In genomic region chr19:31014668-31015067, GRCh38 we compare ENCODE assay signal across 24 cellular contexts.
"Had no signal": no experiment of that assay in that cellular context is flagged by ENCODE, and none has a peak within 500 bp of the region (broad histone marks: within the 10 kb centered on the region; RNA-seq: fewer than 3 reads in every experiment).

No MANE protein-coding gene starts in this region.

- H3K36me3 Mint-ChIP-seq: naive thymus-derived CD4-positive, alpha-beta T cell; neural progenitor cell; stimulated activated memory B cell treated with anti-CD40 and anti-IgM and Interleukin-4, amounts not matched to agents 10 μg/mL and 1 μg/mL and 100 μg/mL, for 72 hours had no signal

- H3K4me3 Mint-ChIP-seq: naive thymus-derived CD4-positive, alpha-beta T cell; nephron; neural progenitor cell; stimulated activated memory B cell treated with anti-CD40 and anti-IgM and Interleukin-4, amounts not matched to agents 10 μg/mL and 1 μg/mL and 100 μg/mL, for 72 hours; stimulated activated naive CD8-positive, alpha-beta T cell treated with anti-CD3 and anti-CD28 coated beads, Interleukin-15, amount 100 ng/mL, for 72 hours had no signal

- DNase-seq: naive thymus-derived CD4-positive, alpha-beta T cell; occipital lobe; ovary; posterior cingulate gyrus; psoas muscle; right cardiac atrium; spleen; stimulated activated CD4-positive, alpha-beta T cell treated with anti-CD3 and anti-CD28 coated beads, Interleukin-12 subunit alpha, Interleukin-12 subunit beta, amount 100 ng/mL, for 4 hours; stimulated activated CD4-positive, alpha-beta T cell treated with anti-CD3 and anti-CD28 coated beads, Interleukin-1b, Interleukin-23, amount 100 ng/mL, for 48 hours; stimulated activated CD4-positive, alpha-beta T cell treated with anti-CD3 and anti-CD28 coated beads, Interleukin-4, amount 100 ng/mL, for 1 hour; stimulated activated CD4-positive, alpha-beta T cell treated with anti-CD3 and anti-CD28 coated beads, Interleukin-4, amount 100 ng/mL, for 4 hours; stimulated activated CD8-positive, alpha-beta memory T cell treated with anti-CD3 and anti-CD28 coated beads, Interleukin-4, amount 100 ng/mL, for 48 hours; stimulated activated naive CD4-positive, alpha-beta T cell; stimulated activated naive CD8-positive, alpha-beta T cell treated with anti-CD3 and anti-CD28 coated beads, Interleukin-15, amount 100 ng/mL, for 72 hours; stimulated activated naive CD8-positive, alpha-beta T cell treated with anti-CD3 and anti-CD28 coated beads, Interleukin-15, Interleukin-2, amounts not matched to agents 100 U/mL and 50 U/mL, for 24 hours; substantia nigra; testis; tibial artery; transverse colon; upper lobe of left lung had no signal

- H3K27me3 Mint-ChIP-seq: stimulated activated memory B cell treated with anti-CD40 and anti-IgM and Interleukin-4, amounts not matched to agents 10 μg/mL and 1 μg/mL and 100 μg/mL, for 72 hours had no signal

- H3K9me3 Mint-ChIP-seq: nephron; neural progenitor cell; stimulated activated naive CD8-positive, alpha-beta T cell treated with anti-CD3 and anti-CD28 coated beads, Interleukin-15, amount 100 ng/mL, for 72 hours had no signal

- H3K4me1 Mint-ChIP-seq: neural progenitor cell; stimulated activated memory B cell treated with anti-CD40 and anti-IgM and Interleukin-4, amounts not matched to agents 10 μg/mL and 1 μg/mL and 100 μg/mL, for 72 hours; stimulated activated naive CD8-positive, alpha-beta T cell treated with anti-CD3 and anti-CD28 coated beads, Interleukin-15, amount 100 ng/mL, for 72 hours had no signal

- H3K27ac Mint-ChIP-seq: naive thymus-derived CD4-positive, alpha-beta T cell; neural progenitor cell; progenitor cell of endocrine pancreas; stimulated activated memory B cell treated with anti-CD40 and anti-IgM and Interleukin-4, amounts not matched to agents 10 μg/mL and 1 μg/mL and 100 μg/mL, for 72 hours had no signal

- ATAC-seq: naive thymus-derived CD4-positive, alpha-beta T cell; psoas muscle; right cardiac atrium; stimulated activated memory B cell treated with anti-CD40 and anti-IgM and Interleukin-4, amounts not matched to agents 10 μg/mL and 1 μg/mL and 100 μg/mL, for 72 hours; stimulated activated naive CD8-positive, alpha-beta T cell treated with anti-CD3 and anti-CD28 coated beads, Interleukin-15, amount 100 ng/mL, for 72 hours; stimulated activated naive CD8-positive, alpha-beta T cell treated with anti-CD3 and anti-CD28 coated beads, Interleukin-15, Interleukin-2, amounts not matched to agents 100 U/mL and 50 U/mL, for 24 hours had no signal
